ENCODE assay signal across 11 cellular contexts in the genomic region with DNA sequence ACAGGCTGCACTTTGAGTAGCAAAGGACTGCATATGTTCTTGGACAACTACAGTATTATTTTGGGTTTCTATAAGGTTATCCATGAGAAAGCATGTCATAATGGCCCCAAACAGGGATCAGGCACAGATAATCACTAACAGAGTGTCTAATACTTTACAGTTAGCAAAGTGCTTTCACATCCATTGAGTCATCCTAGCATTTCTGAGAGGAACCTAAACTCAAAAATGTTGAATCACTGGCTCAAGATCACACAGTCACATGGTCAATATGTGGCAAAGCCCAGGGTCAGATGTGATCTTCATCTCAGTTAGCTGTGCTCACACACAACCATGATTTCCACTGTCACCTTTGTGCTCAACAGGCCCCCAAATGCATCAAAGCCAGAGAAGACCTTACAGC.
DNase-seq lines count a peak whose midpoint lies in the region; ATAC-seq and TF ChIP-seq lines count a peak whose summit lies in the region.
"Had no signal": no experiment of that assay in that cellular context is flagged by ENCODE, and none has a peak within 500 bp of the region (broad histone marks: within the 10 kb centered on the region; RNA-seq: fewer than 3 reads in every experiment).

No MANE protein-coding gene starts in this region.

- CTCF ChIA-PET in OCI-LY7 (lab: Charles Lee; ENCODE audit: unreplicated experiment) = no interaction called here

- H3K4me3 ChIP-seq in AG10803 (ENCODE audit: low read length) (no peak overlapping the region), choroid plexus epithelial cell (ENCODE audit: low read depth, low read length) (no peak overlapping the region), OCI-LY7 (ENCODE audit: low read depth, low read length, poor library complexity, severe bottlenecking) (no peak overlapping the region)
- H3K4me3 ChIP-seq: BLaER1 treated with 17β-estradiol and CSF1 and Interleukin-3, amounts not matched to agents 10 nM and 100 nM; upper lobe of left lung had no signal

- no peak overlapping the region for H3K4me2 ChIP-seq in OCI-LY7 (ENCODE audit: low read length)
- H3K4me2 ChIP-seq: BLaER1 treated with 17β-estradiol and CSF1 and Interleukin-3, amounts not matched to agents 10 nM and 100 nM had no signal

- H3K4me1 ChIP-seq in OCI-LY7 (ENCODE audit: insufficient read depth, low read length, poor library complexity, severe bottlenecking) = no peaks in the 10 kb centered on the region
- H3K4me1 ChIP-seq: upper lobe of left lung had no signal

- H4K20me1 ChIP-seq in OCI-LY7 (ENCODE audit: insufficient read depth, low read length) = no peaks in the 10 kb centered on the region
- H4K20me1 ChIP-seq: BLaER1 treated with 17β-estradiol and CSF1 and Interleukin-3, amounts not matched to agents 10 nM and 100 nM had no signal

- no peaks in the 10 kb centered on the region for H3K9me3 ChIP-seq in OCI-LY7 (ENCODE audit: low read length)
- H3K9me3 ChIP-seq: BLaER1 treated with 17β-estradiol and CSF1 and Interleukin-3, amounts not matched to agents 10 nM and 100 nM; upper lobe of left lung had no signal

- no peak overlapping the region for H3K27ac ChIP-seq in OCI-LY7 (ENCODE audit: low read depth, low read length, poor library complexity, severe bottlenecking)
- H3K27ac ChIP-seq: BLaER1 treated with 17β-estradiol and CSF1 and Interleukin-3, amounts not matched to agents 10 nM and 100 nM; upper lobe of left lung had no signal

- DNase-seq in AG10803 (ENCODE audit: low read depth) (peak; percentile 52), choroid plexus epithelial cell (ENCODE audit: low read depth) (peak; percentile 33), T-helper 9 cell (no peak), OCI-LY7 (ENCODE audit: low spot score) (no peak), SW 1271 (lab: John Stamatoyannopoulos, UW) (no peak)
- DNase-seq: activated CD4-positive, alpha-beta T cell treated with anti-CD3 and anti-CD28 coated beads for 48 hours; upper lobe of left lung had no signal

- POLR2A ChIA-PET in OCI-LY7 (lab: Charles Lee) = no interaction called here

- ATAC-seq in GM19395 (IDR thresholded peaks at IDR 0.05; ENCODE audit: unreplicated experiment) = peak; percentile 49
- peak; percentile 36 for ATAC-seq in HG03108 (IDR thresholded peaks at IDR 0.05; ENCODE audit: unreplicated experiment)
- no peak for ATAC-seq in GM19324 (IDR thresholded peaks at IDR 0.05; ENCODE audit: low FRiP score, unreplicated experiment)

- no peaks in the 10 kb centered on the region for H3K9me2 ChIP-seq in OCI-LY7 (ENCODE audit: insufficient read depth, low read length)

- TF ChIP-seq CTCF in AG10803 (conservative IDR thresholded peaks at IDR 0.05; ENCODE audit: low read length) (no peak), choroid plexus epithelial cell (conservative IDR thresholded peaks at IDR 0.05; ENCODE audit: low read depth, low read length) (no peak), OCI-LY7 (conservative IDR thresholded peaks at IDR 0.05; ENCODE audit: low read length) (no peak)

- no TSS peak for BruUV-seq in OCI-LY7 (replicated peaks; lab: Mats Ljungman, UMichigan)

- H2AFZ ChIP-seq in OCI-LY7 (ENCODE audit: low read length) = no peak overlapping the region

- H3K36me3 ChIP-seq in OCI-LY7 (ENCODE audit: insufficient read depth, low read length) = no peaks in the 10 kb centered on the region
- H3K36me3 ChIP-seq: BLaER1 treated with 17β-estradiol and CSF1 and Interleukin-3, amounts not matched to agents 10 nM and 100 nM; upper lobe of left lung had no signal

- intact Hi-C loops in OCI-LY7 (cut with micrococcal nuclease; ENCODE audit: unreplicated experiment) = no loop called here

- no peaks in the 10 kb centered on the region for H3K79me2 ChIP-seq in OCI-LY7 (ENCODE audit: insufficient read depth, low read depth, low read length)

Comparison
In these comparisons a context has a peak if more than half of its experiments do, and no peak if none do; other contexts are left out.
1. DNase-seq: peak in AG10803 (single experiment) and choroid plexus epithelial cell (single experiment); none in T-helper 9 cell (single experiment), OCI-LY7 (single experiment) and SW 1271 (0 of 2).